ENCODE assay signal across 1 cellular context in genomic region chr20:50450961-50451752, GRCh38.
A peak's percentile ranks its signal among the peaks of the same experiment; 100 is the strongest.
TF ChIP-seq lines count a peak whose summit lies in the region.

No MANE protein-coding gene starts in this region.

TF ChIP-seq in HepG2, 621 proteins besides CTCF, POLR2A, EP300 and RAD21 (continued from another document and continues in another):
- no peak for TF ChIP-seq ZNF770 (CRISPR knock-in tag; IDR thresholded peaks at IDR 0.05)
- no peak for TF ChIP-seq GZF1 (CRISPR knock-in tag; IDR thresholded peaks at IDR 0.05)
- TF ChIP-seq CHD4 (IDR thresholded peaks at IDR 0.05; ENCODE audit: borderline replicate concordance, low read length) = no peak
- peak; percentile 60; the same call in 1 of the 2 replicates for TF ChIP-seq ZNF746 (CRISPR knock-in tag; IDR thresholded peaks at IDR 0.05)
- no peak for TF ChIP-seq DBP (CRISPR knock-in tag; IDR thresholded peaks at IDR 0.05; ENCODE audit: not compliant biosample characterization)
- peak; percentile 84 for TF ChIP-seq SKI (IDR thresholded peaks at IDR 0.05; ENCODE audit: partially characterized antibody)
- peak; percentile 14; the same call in 1 of the 2 replicates for TF ChIP-seq HMG20A (CRISPR knock-in tag; IDR thresholded peaks at IDR 0.05; ENCODE audit: borderline replicate concordance)
- no peak for TF ChIP-seq REXO4 (CRISPR knock-in tag; IDR thresholded peaks at IDR 0.05; ENCODE audit: borderline replicate concordance)
- no peak for TF ChIP-seq MED13 (CRISPR knock-in tag; IDR thresholded peaks at IDR 0.05)
- TF ChIP-seq GLMP (CRISPR knock-in tag; IDR thresholded peaks at IDR 0.05; ENCODE audit: borderline replicate concordance) = no peak
- no peak for TF ChIP-seq SMAD1 (CRISPR knock-in tag; IDR thresholded peaks at IDR 0.05; ENCODE audit: borderline replicate concordance, low read depth)
- no peak for TF ChIP-seq ZNF652 (CRISPR knock-in tag; IDR thresholded peaks at IDR 0.05; ENCODE audit: borderline replicate concordance, low read depth)
- no peak for TF ChIP-seq PAWR (CRISPR knock-in tag; IDR thresholded peaks at IDR 0.05; ENCODE audit: borderline replicate concordance)
- TF ChIP-seq, protein P1, sequence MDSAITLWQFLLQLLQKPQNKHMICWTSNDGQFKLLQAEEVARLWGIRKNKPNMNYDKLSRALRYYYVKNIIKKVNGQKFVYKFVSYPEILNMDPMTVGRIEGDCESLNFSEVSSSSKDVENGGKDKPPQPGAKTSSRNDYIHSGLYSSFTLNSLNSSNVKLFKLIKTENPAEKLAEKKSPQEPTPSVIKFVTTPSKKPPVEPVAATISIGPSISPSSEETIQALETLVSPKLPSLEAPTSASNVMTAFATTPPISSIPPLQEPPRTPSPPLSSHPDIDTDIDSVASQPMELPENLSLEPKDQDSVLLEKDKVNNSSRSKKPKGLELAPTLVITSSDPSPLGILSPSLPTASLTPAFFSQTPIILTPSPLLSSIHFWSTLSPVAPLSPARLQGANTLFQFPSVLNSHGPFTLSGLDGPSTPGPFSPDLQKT (CRISPR knock-in tag; IDR thresholded peaks at IDR 0.05; ENCODE audit: borderline replicate concordance) = no peak
- TF ChIP-seq, protein P2, sequence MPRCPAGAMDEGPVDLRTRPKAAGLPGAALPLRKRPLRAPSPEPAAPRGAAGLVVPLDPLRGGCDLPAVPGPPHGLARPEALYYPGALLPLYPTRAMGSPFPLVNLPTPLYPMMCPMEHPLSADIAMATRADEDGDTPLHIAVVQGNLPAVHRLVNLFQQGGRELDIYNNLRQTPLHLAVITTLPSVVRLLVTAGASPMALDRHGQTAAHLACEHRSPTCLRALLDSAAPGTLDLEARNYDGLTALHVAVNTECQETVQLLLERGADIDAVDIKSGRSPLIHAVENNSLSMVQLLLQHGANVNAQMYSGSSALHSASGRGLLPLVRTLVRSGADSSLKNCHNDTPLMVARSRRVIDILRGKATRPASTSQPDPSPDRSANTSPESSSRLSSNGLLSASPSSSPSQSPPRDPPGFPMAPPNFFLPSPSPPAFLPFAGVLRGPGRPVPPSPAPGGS (CRISPR knock-in tag; IDR thresholded peaks at IDR 0.05) = peak; percentile 80; the same call in 1 of the 2 replicates
- TF ChIP-seq ZFYVE20 (CRISPR knock-in tag; IDR thresholded peaks at IDR 0.05; ENCODE audit: borderline replicate concordance, low read depth) = no peak
- TF ChIP-seq, protein P3, sequence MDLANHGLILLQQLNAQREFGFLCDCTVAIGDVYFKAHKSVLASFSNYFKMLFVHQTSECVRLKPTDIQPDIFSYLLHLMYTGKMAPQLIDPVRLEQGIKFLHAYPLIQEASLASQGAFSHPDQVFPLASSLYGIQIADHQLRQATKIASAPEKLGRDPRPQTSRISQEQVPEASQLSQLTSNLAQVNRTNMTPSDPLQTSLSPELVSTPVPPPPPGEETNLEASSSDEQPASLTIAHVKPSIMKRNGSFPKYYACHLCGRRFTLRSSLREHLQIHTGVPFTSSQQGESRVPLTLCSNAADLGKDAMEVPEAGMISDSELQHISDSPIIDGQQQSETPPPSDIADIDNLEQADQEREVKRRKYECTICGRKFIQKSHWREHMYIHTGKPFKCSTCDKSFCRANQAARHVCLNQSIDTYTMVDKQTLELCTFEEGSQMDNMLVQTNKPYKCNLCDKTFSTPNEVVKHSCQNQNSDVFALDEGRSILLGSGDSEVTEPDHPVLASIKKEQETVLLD (CRISPR knock-in tag; IDR thresholded peaks at IDR 0.05; ENCODE audit: low read depth) = no peak
- TF ChIP-seq SIN3A (IDR thresholded peaks at IDR 0.05; ENCODE audit: borderline replicate concordance, low read depth, low read length) = no peak
- TF ChIP-seq ZMYM3 (CRISPR knock-in tag; IDR thresholded peaks at IDR 0.05) = peak; percentile 89
- no peak for TF ChIP-seq CHD2 (IDR thresholded peaks at IDR 0.05; ENCODE audit: low read depth, low read length)
- TF ChIP-seq SPEN (CRISPR knock-in tag; IDR thresholded peaks at IDR 0.05; ENCODE audit: low read depth) = peak; percentile 54; the same call in 1 of the 2 replicates
- no peak for TF ChIP-seq ZNF569 (CRISPR knock-in tag; IDR thresholded peaks at IDR 0.05; ENCODE audit: borderline replicate concordance)
- no peak for TF ChIP-seq BRF2 (CRISPR knock-in tag; IDR thresholded peaks at IDR 0.05)
- 0 out of 2 replicates have a peak, but pooled peaks have one; percentile 19 for TF ChIP-seq DNMT3B (CRISPR knock-in tag; conservative IDR thresholded peaks at IDR 0.05)
- TF ChIP-seq GLI4 (CRISPR knock-in tag; IDR thresholded peaks at IDR 0.05; ENCODE audit: borderline replicate concordance) = peak; percentile 91; the same call in 1 of the 2 replicates
- TF ChIP-seq HMGA1 (CRISPR knock-in tag; conservative IDR thresholded peaks at IDR 0.05) = no peak
- peak; percentile 49; the same call in 1 of the 2 replicates for TF ChIP-seq GTF3A (CRISPR knock-in tag; conservative IDR thresholded peaks at IDR 0.05)
- TF ChIP-seq, protein P4, sequence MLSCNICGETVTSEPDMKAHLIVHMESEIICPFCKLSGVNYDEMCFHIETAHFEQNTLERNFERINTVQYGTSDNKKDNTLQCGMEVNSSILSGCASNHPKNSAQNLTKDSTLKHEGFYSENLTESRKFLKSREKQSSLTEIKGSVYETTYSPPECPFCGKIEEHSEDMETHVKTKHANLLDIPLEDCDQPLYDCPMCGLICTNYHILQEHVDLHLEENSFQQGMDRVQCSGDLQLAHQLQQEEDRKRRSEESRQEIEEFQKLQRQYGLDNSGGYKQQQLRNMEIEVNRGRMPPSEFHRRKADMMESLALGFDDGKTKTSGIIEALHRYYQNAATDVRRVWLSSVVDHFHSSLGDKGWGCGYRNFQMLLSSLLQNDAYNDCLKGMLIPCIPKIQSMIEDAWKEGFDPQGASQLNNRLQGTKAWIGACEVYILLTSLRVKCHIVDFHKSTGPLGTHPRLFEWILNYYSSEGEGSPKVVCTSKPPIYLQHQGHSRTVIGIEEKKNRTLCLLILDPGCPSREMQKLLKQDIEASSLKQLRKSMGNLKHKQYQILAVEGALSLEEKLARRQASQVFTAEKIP (CRISPR knock-in tag; IDR thresholded peaks at IDR 0.05; ENCODE audit: borderline replicate concordance) = no peak
- no peak; the same call in 1 of the 2 replicates for TF ChIP-seq KDM4B (CRISPR knock-in tag; IDR thresholded peaks at IDR 0.05)
- TF ChIP-seq PHF21A (CRISPR knock-in tag; IDR thresholded peaks at IDR 0.05) = peak; percentile 48; the same call in 1 of the 2 replicates
- TF ChIP-seq PAX8 (CRISPR knock-in tag; IDR thresholded peaks at IDR 0.05; ENCODE audit: borderline replicate concordance) = no peak
- TF ChIP-seq, protein P5, sequence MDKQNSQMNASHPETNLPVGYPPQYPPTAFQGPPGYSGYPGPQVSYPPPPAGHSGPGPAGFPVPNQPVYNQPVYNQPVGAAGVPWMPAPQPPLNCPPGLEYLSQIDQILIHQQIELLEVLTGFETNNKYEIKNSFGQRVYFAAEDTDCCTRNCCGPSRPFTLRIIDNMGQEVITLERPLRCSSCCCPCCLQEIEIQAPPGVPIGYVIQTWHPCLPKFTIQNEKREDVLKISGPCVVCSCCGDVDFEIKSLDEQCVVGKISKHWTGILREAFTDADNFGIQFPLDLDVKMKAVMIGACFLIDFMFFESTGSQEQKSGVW (CRISPR knock-in tag; IDR thresholded peaks at IDR 0.05; ENCODE audit: borderline replicate concordance) = no peak
- no peak for TF ChIP-seq ZNF878 (CRISPR knock-in tag; IDR thresholded peaks at IDR 0.05)
- TF ChIP-seq, protein P6, sequence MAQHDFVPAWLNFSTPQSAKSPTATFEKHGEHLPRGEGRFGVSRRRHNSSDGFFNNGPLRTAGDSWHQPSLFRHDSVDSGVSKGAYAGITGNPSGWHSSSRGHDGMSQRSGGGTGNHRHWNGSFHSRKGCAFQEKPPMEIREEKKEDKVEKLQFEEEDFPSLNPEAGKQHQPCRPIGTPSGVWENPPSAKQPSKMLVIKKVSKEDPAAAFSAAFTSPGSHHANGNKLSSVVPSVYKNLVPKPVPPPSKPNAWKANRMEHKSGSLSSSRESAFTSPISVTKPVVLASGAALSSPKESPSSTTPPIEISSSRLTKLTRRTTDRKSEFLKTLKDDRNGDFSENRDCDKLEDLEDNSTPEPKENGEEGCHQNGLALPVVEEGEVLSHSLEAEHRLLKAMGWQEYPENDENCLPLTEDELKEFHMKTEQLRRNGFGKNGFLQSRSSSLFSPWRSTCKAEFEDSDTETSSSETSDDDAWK (CRISPR knock-in tag; IDR thresholded peaks at IDR 0.05) = no peak
- TF ChIP-seq TSC22D2 (CRISPR knock-in tag; IDR thresholded peaks at IDR 0.05; ENCODE audit: borderline replicate concordance) = no peak
- TF ChIP-seq KDM6A (CRISPR knock-in tag; IDR thresholded peaks at IDR 0.05; ENCODE audit: low read depth) = no peak
- TF ChIP-seq, protein P7, sequence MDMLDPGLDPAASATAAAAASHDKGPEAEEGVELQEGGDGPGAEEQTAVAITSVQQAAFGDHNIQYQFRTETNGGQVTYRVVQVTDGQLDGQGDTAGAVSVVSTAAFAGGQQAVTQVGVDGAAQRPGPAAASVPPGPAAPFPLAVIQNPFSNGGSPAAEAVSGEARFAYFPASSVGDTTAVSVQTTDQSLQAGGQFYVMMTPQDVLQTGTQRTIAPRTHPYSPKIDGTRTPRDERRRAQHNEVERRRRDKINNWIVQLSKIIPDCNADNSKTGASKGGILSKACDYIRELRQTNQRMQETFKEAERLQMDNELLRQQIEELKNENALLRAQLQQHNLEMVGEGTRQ (IDR thresholded peaks at IDR 0.05; ENCODE audit: low read depth, low read length) = no peak
- TF ChIP-seq, protein P7 (CRISPR knock-in tag; IDR thresholded peaks at IDR 0.05; ENCODE audit: borderline replicate concordance) = no peak
- TF ChIP-seq MAF1 (CRISPR knock-in tag; IDR thresholded peaks at IDR 0.05; ENCODE audit: borderline replicate concordance) = no peak
- peak; percentile 89 for TF ChIP-seq ZNF292 (CRISPR knock-in tag; IDR thresholded peaks at IDR 0.05; ENCODE audit: borderline replicate concordance, low read depth)
- TF ChIP-seq ZBTB42 (CRISPR knock-in tag; IDR thresholded peaks at IDR 0.05) = no peak; the same call in 1 of the 2 replicates
- TF ChIP-seq PHF8 (CRISPR knock-in tag; IDR thresholded peaks at IDR 0.05) = peak; percentile 52; the same call in 1 of the 2 replicates
- TF ChIP-seq ZNF790 (CRISPR knock-in tag; IDR thresholded peaks at IDR 0.05; ENCODE audit: borderline replicate concordance) = no peak
- no peak for TF ChIP-seq TEAD2 (CRISPR knock-in tag; IDR thresholded peaks at IDR 0.05)
- no peak for TF ChIP-seq XRCC5 (optimal IDR thresholded peaks at IDR 0.05; ENCODE audit: low read length)
- TF ChIP-seq ASH2L (IDR thresholded peaks at IDR 0.05; ENCODE audit: insufficient read length, low read depth, low read length) = no peak
